In the genomic region with DNA sequence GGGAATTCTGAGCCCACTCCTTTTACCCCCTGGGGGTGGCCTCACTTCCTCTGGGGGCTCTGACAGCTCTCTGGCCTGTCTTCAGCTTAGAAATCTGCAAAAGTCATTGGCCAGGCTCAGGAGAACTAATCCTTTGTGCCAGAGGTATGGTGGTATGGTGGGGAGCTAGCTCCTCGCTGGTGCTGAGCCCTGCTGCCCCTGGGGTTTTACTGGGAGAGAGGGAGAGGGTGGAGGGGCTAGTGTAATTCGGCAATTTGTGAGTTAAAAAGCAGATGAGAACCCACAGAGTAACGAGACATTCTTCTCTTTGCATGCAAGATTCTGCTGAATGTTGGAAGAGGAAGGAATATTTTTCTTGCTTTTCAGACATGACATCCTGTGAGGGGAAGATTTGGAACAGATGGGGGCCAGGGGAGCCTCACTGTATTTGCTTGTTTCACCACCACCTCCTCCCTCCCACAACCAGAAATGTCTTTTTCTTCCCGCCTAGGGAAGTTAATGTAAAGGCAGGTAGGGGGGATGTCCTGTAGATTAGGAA, we compare ENCODE assay signal across 1 cellular context.
TF ChIP-seq lines count a peak whose summit lies in the region.

No MANE protein-coding gene starts in this region.

TF ChIP-seq in SK-N-SH, 30 proteins besides CTCF, POLR2A, EP300 and RAD21 (continued from another document):
- TF ChIP-seq, protein P1, sequence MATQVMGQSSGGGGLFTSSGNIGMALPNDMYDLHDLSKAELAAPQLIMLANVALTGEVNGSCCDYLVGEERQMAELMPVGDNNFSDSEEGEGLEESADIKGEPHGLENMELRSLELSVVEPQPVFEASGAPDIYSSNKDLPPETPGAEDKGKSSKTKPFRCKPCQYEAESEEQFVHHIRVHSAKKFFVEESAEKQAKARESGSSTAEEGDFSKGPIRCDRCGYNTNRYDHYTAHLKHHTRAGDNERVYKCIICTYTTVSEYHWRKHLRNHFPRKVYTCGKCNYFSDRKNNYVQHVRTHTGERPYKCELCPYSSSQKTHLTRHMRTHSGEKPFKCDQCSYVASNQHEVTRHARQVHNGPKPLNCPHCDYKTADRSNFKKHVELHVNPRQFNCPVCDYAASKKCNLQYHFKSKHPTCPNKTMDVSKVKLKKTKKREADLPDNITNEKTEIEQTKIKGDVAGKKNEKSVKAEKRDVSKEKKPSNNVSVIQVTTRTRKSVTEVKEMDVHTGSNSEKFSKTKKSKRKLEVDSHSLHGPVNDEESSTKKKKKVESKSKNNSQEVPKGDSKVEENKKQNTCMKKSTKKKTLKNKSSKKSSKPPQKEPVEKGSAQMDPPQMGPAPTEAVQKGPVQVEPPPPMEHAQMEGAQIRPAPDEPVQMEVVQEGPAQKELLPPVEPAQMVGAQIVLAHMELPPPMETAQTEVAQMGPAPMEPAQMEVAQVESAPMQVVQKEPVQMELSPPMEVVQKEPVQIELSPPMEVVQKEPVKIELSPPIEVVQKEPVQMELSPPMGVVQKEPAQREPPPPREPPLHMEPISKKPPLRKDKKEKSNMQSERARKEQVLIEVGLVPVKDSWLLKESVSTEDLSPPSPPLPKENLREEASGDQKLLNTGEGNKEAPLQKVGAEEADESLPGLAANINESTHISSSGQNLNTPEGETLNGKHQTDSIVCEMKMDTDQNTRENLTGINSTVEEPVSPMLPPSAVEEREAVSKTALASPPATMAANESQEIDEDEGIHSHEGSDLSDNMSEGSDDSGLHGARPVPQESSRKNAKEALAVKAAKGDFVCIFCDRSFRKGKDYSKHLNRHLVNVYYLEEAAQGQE (IDR thresholded peaks at IDR 0.05; ENCODE audit: low read depth, low read length): no peak
- TF ChIP-seq NFIC (IDR thresholded peaks at IDR 0.05; ENCODE audit: borderline replicate concordance) (no peak), GABPA (IDR thresholded peaks at IDR 0.05; ENCODE audit: low read depth) (no peak)
